Comparison of ENCODE assay signal across 1 cellular context in genomic region chr4:105895609-105896460, GRCh38.
TF ChIP-seq lines count a peak whose summit lies in the region.

No MANE protein-coding gene starts in this region.

TF ChIP-seq in GM23338, 12 proteins besides CTCF, POLR2A, EP300 and RAD21 (continued from another document):
- TF ChIP-seq ETS1 (IDR thresholded peaks at IDR 0.05) (no peak), JUNB (IDR thresholded peaks at IDR 0.05; ENCODE audit: unreplicated experiment) (no peak), EZH2 (IDR thresholded peaks at IDR 0.05; ENCODE audit: low read depth, unreplicated experiment) (peak; percentile 16)
